Comparison of ENCODE assay signal across 11 cellular contexts in the genomic region with DNA sequence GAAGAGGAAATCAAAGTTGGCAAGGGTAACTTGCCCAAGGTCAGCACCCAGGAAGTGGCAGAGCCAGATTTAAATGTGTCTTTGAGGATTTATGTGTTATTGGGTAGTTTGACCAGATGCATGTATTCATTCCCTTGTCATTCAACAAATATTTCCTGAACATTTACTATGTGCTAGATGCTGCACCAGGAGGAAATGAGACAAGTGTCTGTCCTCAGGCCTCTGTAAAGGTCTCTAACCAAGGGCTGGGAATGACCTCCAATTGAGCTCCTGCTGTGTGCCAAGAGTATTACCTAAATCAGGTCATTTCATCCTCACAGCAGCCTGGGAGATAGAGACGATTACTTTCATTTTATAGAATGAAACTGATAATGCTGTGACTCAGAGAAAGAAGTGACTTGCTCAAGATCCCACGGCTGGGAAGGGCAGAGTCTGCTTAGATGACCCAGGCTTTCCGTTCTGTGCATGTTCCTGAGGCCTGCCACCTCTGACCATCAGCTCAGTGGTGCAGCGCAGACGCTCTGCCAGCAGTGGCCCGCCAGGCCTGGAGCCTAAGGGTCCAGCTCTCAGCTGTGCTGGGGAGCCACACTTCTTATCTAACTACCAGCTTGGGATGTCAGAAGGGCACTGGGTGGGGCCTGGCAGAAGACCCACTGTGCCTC. TPM values are rescaled to one million over a fixed set of nuclear protein-coding genes. Genes with fewer than 3 reads are reported as not detected.
DNase-seq lines count a peak whose midpoint lies in the region; ATAC-seq and TF ChIP-seq lines count a peak whose summit lies in the region.
"Had no signal": no experiment of that assay in that cellular context is flagged by ENCODE, and none has a peak within 500 bp of the region (broad histone marks: within the 10 kb centered on the region; RNA-seq: fewer than 3 reads in every experiment).

No MANE protein-coding gene starts in this region.

- H3K27me3 Mint-ChIP-seq in activated T-cell treated with anti-CD3 and anti-CD28 coated beads, Interleukin-2, amount 50 U/mL, for 4 hours (ENCODE audit: low read depth) = no peaks in the 10 kb centered on the region

- H3K27me3 ChIP-seq in ACC112 (ENCODE audit: insufficient read depth, low read length) (peaks cover 22% of the 10 kb centered on the region), GM23248 (replicated peaks; ENCODE audit: insufficient read depth) (peaks cover 16% of the 10 kb centered on the region)

- H3K4me1 ChIP-seq in ACC112 (ENCODE audit: control insufficient read depth, insufficient read depth, low read length, unreplicated experiment) = peaks cover 33% of the 10 kb centered on the region
- peaks cover 7% of the 10 kb centered on the region; the same call in 1 of the 2 replicates for H3K4me1 ChIP-seq in GM23248 (ENCODE audit: insufficient read depth)
- H3K4me1 ChIP-seq: parathyroid adenoma had no signal

- no peak overlapping the region for H2AFZ ChIP-seq in ACC112 (ENCODE audit: low read length, unreplicated experiment)
- H2AFZ ChIP-seq in GM23248 = no peak overlapping the region
- H2AFZ ChIP-seq: parathyroid adenoma had no signal

- H3K4me3 ChIP-seq in ACC112 (ENCODE audit: low read depth, low read length) (peak overlapping the region; percentile 38; the same call in 1 of the 2 replicates), GM23248 (no peak overlapping the region)

- H3K36me3 ChIP-seq in ACC112 (ENCODE audit: insufficient read depth, low read length) (no peaks in the 10 kb centered on the region), GM23248 (ENCODE audit: low read depth) (no peaks in the 10 kb centered on the region)

- peak; percentile 36 to 54 for ATAC-seq in activated T-cell treated with anti-CD3 and anti-CD28 coated beads, Interleukin-2, amount 50 U/mL, for 4 hours
- ATAC-seq in left colon = peak; percentile 31
- no peak for ATAC-seq in GM21737 (IDR thresholded peaks at IDR 0.05; ENCODE audit: unreplicated experiment)
- ATAC-seq in HG03521 (IDR thresholded peaks at IDR 0.05; ENCODE audit: unreplicated experiment) = no peak

- no peak overlapping the region for H3K9ac ChIP-seq in GM23248
- H3K9ac ChIP-seq: parathyroid adenoma had no signal

- no peaks in the 10 kb centered on the region for H3K9me2 ChIP-seq in GM23248 (ENCODE audit: insufficient read depth)

- H3K4me1 Mint-ChIP-seq in activated T-cell treated with anti-CD3 and anti-CD28 coated beads, Interleukin-2, amount 50 U/mL, for 4 hours (ENCODE audit: low read depth) = peaks cover 40% of the 10 kb centered on the region
- H3K4me1 Mint-ChIP-seq: brain had no signal

- no peaks in the 10 kb centered on the region for H3K9me3 ChIP-seq in GM23248 (ENCODE audit: low read depth)

- H3F3A ChIP-seq in GM23248 (ENCODE audit: insufficient read depth) = peaks cover 13% of the 10 kb centered on the region

- WGBS in GM23248 (ENCODE audit: low coverage in 1 of 2, low lambda C conversion rate in 2 of 2, missing lambda C conversion rate in 2 of 2), 2 experiments = 78 to 80% methylated on average over 6 of the region's 6 CpGs

- in situ Hi-C loops in GM23248 (cut with MboI) = loop anchor here (25.0 kb wide), 1 partner anchor 692 kb away; no protein-coding TSS in a partner anchor

- no peaks in the 10 kb centered on the region for H3K9me3 Mint-ChIP-seq in activated T-cell treated with anti-CD3 and anti-CD28 coated beads, Interleukin-2, amount 50 U/mL, for 4 hours
- H3K9me3 Mint-ChIP-seq: brain had no signal

- TF ChIP-seq CTCF in GM10248 (IDR thresholded peaks at IDR 0.05; ENCODE audit: control extremely low read depth, extremely low read depth, low read depth, missing control alignments) = no peak

- no peaks in the 10 kb centered on the region for H4K20me1 ChIP-seq in GM23248 (ENCODE audit: insufficient read depth)

- CTCF ChIA-PET in GM10248 (lab: Yijun Ruan, JAX) = interaction anchor here (1.2 to 5.7 kb wide), 2 partner anchors 13 to 315 kb away, joined by 3 to 41 read pairs; no protein-coding TSS in a partner anchor

- intact Hi-C loops in left colon (cut with DNase I, micrococcal nuclease) = loop anchor here in 1 of 2 donors (5.0 kb wide), 1 partner anchor 132 kb away; no protein-coding TSS in a partner anchor

- POLR2A ChIA-PET in GM10248 (lab: Yijun Ruan, JAX) = no interaction called here

- no peak overlapping the region for H3K4me3 Mint-ChIP-seq in activated T-cell treated with anti-CD3 and anti-CD28 coated beads, Interleukin-2, amount 50 U/mL, for 4 hours
- H3K4me3 Mint-ChIP-seq: brain had no signal

- DNase-seq in GM23248 = peak; percentile 72
- no peak for DNase-seq in activated T-cell treated with anti-CD3 and anti-CD28 coated beads, Interleukin-2, amount 50 U/mL, for 4 hours
- peak in 1 of 2 donors; percentile 29 for DNase-seq in left colon
- no peak for DNase-seq in GM10248 (ENCODE audit: extremely low spot score)
- DNase-seq in effector CD4-positive, alpha-beta T cell = no peak
- DNase-seq: NCI-H1092 treated with DMSO at 0.1 percent for 48 hours had no signal

- H3K4me2 ChIP-seq in GM23248 (ENCODE audit: unreplicated experiment) = no peak overlapping the region

- no peaks in the 10 kb centered on the region for H3K79me2 ChIP-seq in ACC112 (ENCODE audit: control insufficient read depth, insufficient read depth, low read length, unreplicated experiment)
- H3K79me2 ChIP-seq in GM23248 (ENCODE audit: insufficient read depth) = no peaks in the 10 kb centered on the region
- H3K79me2 ChIP-seq: parathyroid adenoma had no signal

- H3K36me3 Mint-ChIP-seq in activated T-cell treated with anti-CD3 and anti-CD28 coated beads, Interleukin-2, amount 50 U/mL, for 4 hours (ENCODE audit: insufficient read depth) = no peaks in the 10 kb centered on the region
- H3K36me3 Mint-ChIP-seq: brain had no signal

- peak overlapping the region; percentile 78 for H3K27ac ChIP-seq in ACC112 (ENCODE audit: low read depth, low read length)
- H3K27ac ChIP-seq in GM23248 = peak overlapping the region; percentile 15; the same call in 1 of the 2 replicates
- H3K27ac ChIP-seq: parathyroid adenoma had no signal

RNA-seq across cellular contexts. Expression of a gene that starts 3.5 kb away (rescaled TPM):
- total RNA-seq in GM23248 (2014; rRNA removed; shearing (Covaris generic)) = not detected in 2 replicates
- not detected in 2 replicates for polyA plus RNA-seq in GM23248 (2016; fragmentation: Nextera tagmentation; extraction: Ambion mirVana)
- 1 to 10 TPM; 1.9 to 2.8 (median 2.0) TPM for total RNA-seq in activated T-cell treated with anti-CD3 and anti-CD28 coated beads, Interleukin-2, amount 50 U/mL, for 4 hours
- total RNA-seq in left colon = 10 to 100 TPM; 88.7 to 94.5 TPM

RNA-seq across cellular contexts. Expression of a gene that starts 40.3 kb away (rescaled TPM):
- 3.0 and 5.0 TPM in 2 replicates for total RNA-seq in GM23248 (2014; rRNA removed; shearing (Covaris generic))
- polyA plus RNA-seq in GM23248 (2016; fragmentation: Nextera tagmentation; extraction: Ambion mirVana) = 4.1 and 5.2 TPM in 2 replicates
- total RNA-seq in activated T-cell treated with anti-CD3 and anti-CD28 coated beads, Interleukin-2, amount 50 U/mL, for 4 hours = 1 to 10 TPM; 5.5 to 7.9 (median 6.1) TPM
- 10 to 100 TPM in 1 of 2 donors, 1 to 10 TPM in 1; 9.3 to 11.3 TPM for total RNA-seq in left colon

Comparison
In these comparisons a context has a peak if more than half of its experiments do, and no peak if none do; other contexts are left out.
1. ATAC-seq: peak in activated T-cell treated with anti-CD3 and anti-CD28 coated beads, Interleukin-2, amount 50 U/mL, for 4 hours (2 of 2) and left colon (single experiment); none in GM21737 (single experiment) and HG03521 (single experiment).
2. RNA of a gene that starts 3.5 kb away (total RNA-seq): 88.7 to 94.5 TPM in left colon; 1.9 to 2.8 TPM in activated T-cell treated with anti-CD3 and anti-CD28 coated beads, Interleukin-2, amount 50 U/mL, for 4 hours and not detected in GM23248; every median in the first group is over 10 times any median in the second.